In genomic region chr19:34712606-34713261, GRCh38 we compare ENCODE assay signal across 8 cellular contexts. TPM values are rescaled to one million over a fixed set of nuclear protein-coding genes. Genes with fewer than 3 reads are reported as not detected.
A peak's percentile ranks its signal among the peaks of the same experiment; 100 is the strongest.
DNase-seq lines count a peak whose midpoint lies in the region; ATAC-seq, FAIRE-seq and TF ChIP-seq lines count a peak whose summit lies in the region.

No MANE protein-coding gene starts in this region.

- no peaks in the 10 kb centered on the region for H3K27me3 ChIP-seq in OCI-LY1 (ENCODE audit: insufficient read depth, low read length)
- H3K27me3 ChIP-seq in ovary: no peaks in the 10 kb centered on the region

- H3K36me3 ChIP-seq in OCI-LY1 (ENCODE audit: insufficient read depth, low read length): no peaks in the 10 kb centered on the region
- H3K36me3 ChIP-seq in ovary: no peaks in the 10 kb centered on the region

- peak; percentile 36 for FAIRE-seq in frontal cortex (lab: Jason Lieb, UNC)

- H3K27me3 Mint-ChIP-seq in activated T-helper 1 cell treated with anti-CD3 and anti-CD28 coated beads, Interleukin-12 subunit alpha, Interleukin-12 subunit beta, Interleukin-2, Interleukin-4 antibody, amounts not matched to agents 30 ng/mL and 10 ng/mL and 1 ng/mL, durations not matched to agents 14 hours and 24 hours and 36 hours (ENCODE audit: insufficient read depth): peaks cover 4% of the 10 kb centered on the region

- intact Hi-C loops in activated T-helper 1 cell treated with anti-CD3 and anti-CD28 coated beads, Interleukin-12 subunit alpha, Interleukin-12 subunit beta, Interleukin-2, Interleukin-4 antibody, amounts not matched to agents 30 ng/mL and 10 ng/mL and 1 ng/mL, durations not matched to agents 14 hours and 24 hours and 36 hours (cut with micrococcal nuclease): loop anchor here (1.0 to 5.0 kb wide), 5 partner anchors 35 to 935 kb away; partner anchors contain the start of genes SCGB2B2 and ZNF302
- intact Hi-C loops in ovary (cut with DNase I): loop anchor here in 2 of 4 donors (5.0 to 10.0 kb wide), 2 partner anchors 75 to 928 kb away; no protein-coding TSS in a partner anchor

- H3K9me3 ChIP-seq in OCI-LY1 (ENCODE audit: low read length): peaks cover 17% of the 10 kb centered on the region
- H3K9me3 ChIP-seq in ovary: peaks cover 0 to 4% of the 10 kb centered on the region in 2 donors

- H3K4me1 Mint-ChIP-seq in activated T-helper 1 cell treated with anti-CD3 and anti-CD28 coated beads, Interleukin-12 subunit alpha, Interleukin-12 subunit beta, Interleukin-2, Interleukin-4 antibody, amounts not matched to agents 30 ng/mL and 10 ng/mL and 1 ng/mL, durations not matched to agents 14 hours and 24 hours and 36 hours (ENCODE audit: low read depth): peaks cover 5% of the 10 kb centered on the region

- no peak for TF ChIP-seq EP300 in ovary (IDR thresholded peaks at IDR 0.05)

- WGBS in ovary, 3 donors: 21 to 24% (median 22%) methylated on average over 9 of the region's 9 CpGs

- H3K4me3 ChIP-seq in OCI-LY1 (ENCODE audit: low read depth, low read length, poor library complexity, severe bottlenecking): no peak overlapping the region
- H3K4me3 ChIP-seq in ovary: no peak overlapping the region

- H3K4me1 ChIP-seq in OCI-LY1 (ENCODE audit: insufficient read depth, low read length, severe bottlenecking) (no peaks in the 10 kb centered on the region), ovary (ENCODE audit: insufficient read depth) (no peaks in the 10 kb centered on the region)

- H3F3A ChIP-seq in OCI-LY1 (ENCODE audit: insufficient read depth, low read length): no peaks in the 10 kb centered on the region

- H3K9me2 ChIP-seq in OCI-LY1 (ENCODE audit: low read depth, low read length): no peaks in the 10 kb centered on the region

- H2AFZ ChIP-seq in OCI-LY1 (ENCODE audit: low read length): no peak overlapping the region

- no peak overlapping the region for H3K4me2 ChIP-seq in OCI-LY1 (ENCODE audit: low read length)

- H3K79me2 ChIP-seq in OCI-LY1 (ENCODE audit: insufficient read depth, low read length): no peaks in the 10 kb centered on the region

- H3K9ac ChIP-seq in OCI-LY1 (ENCODE audit: low read length): no peak overlapping the region

- no peak for ATAC-seq in HG03095 (IDR thresholded peaks at IDR 0.05; ENCODE audit: unreplicated experiment)
- ATAC-seq in HG03342 (IDR thresholded peaks at IDR 0.05; ENCODE audit: unreplicated experiment): no peak

- no peak overlapping the region for H3K4me3 Mint-ChIP-seq in activated T-helper 1 cell treated with anti-CD3 and anti-CD28 coated beads, Interleukin-12 subunit alpha, Interleukin-12 subunit beta, Interleukin-2, Interleukin-4 antibody, amounts not matched to agents 30 ng/mL and 10 ng/mL and 1 ng/mL, durations not matched to agents 14 hours and 24 hours and 36 hours

- H4K20me1 ChIP-seq in OCI-LY1 (ENCODE audit: insufficient read depth, low read length): no peaks in the 10 kb centered on the region

- DNase-seq in DMS53 treated with DMSO at 0.1 percent for 48 hours (lab: John Stamatoyannopoulos, UW; ENCODE audit: unreplicated experiment) (peak; percentile 89), Kasumi-1 (lab: John Stamatoyannopoulos, UW) (peak; percentile 80 to 88), frontal cortex (ENCODE audit: low spot score in 2 of 2) (peak; percentile 34 to 43), ovary (peak in 2 of 5 donors; percentile 23 to 42)
- peak; percentile 43 for DNase-seq in activated T-helper 1 cell treated with anti-CD3 and anti-CD28 coated beads, Interleukin-12 subunit alpha, Interleukin-12 subunit beta, Interleukin-2, Interleukin-4 antibody, amounts not matched to agents 30 ng/mL and 10 ng/mL and 1 ng/mL, durations not matched to agents 14 hours and 24 hours and 36 hours (ENCODE audit: low spot score)

- no peak overlapping the region for H3K27ac ChIP-seq in OCI-LY1 (ENCODE audit: low read depth, low read length, poor library complexity, severe bottlenecking)
- H3K27ac ChIP-seq in ovary: no peak overlapping the region

- H3K27ac Mint-ChIP-seq in activated T-helper 1 cell treated with anti-CD3 and anti-CD28 coated beads, Interleukin-12 subunit alpha, Interleukin-12 subunit beta, Interleukin-2, Interleukin-4 antibody, amounts not matched to agents 30 ng/mL and 10 ng/mL and 1 ng/mL, durations not matched to agents 14 hours and 24 hours and 36 hours: no peak overlapping the region

- peaks cover 3% of the 10 kb centered on the region for H3K36me3 Mint-ChIP-seq in activated T-helper 1 cell treated with anti-CD3 and anti-CD28 coated beads, Interleukin-12 subunit alpha, Interleukin-12 subunit beta, Interleukin-2, Interleukin-4 antibody, amounts not matched to agents 30 ng/mL and 10 ng/mL and 1 ng/mL, durations not matched to agents 14 hours and 24 hours and 36 hours (ENCODE audit: low read depth)

- TF ChIP-seq POLR2A in ovary (IDR thresholded peaks at IDR 0.05): no peak

- TF ChIP-seq CTCF in OCI-LY1 (IDR thresholded peaks at IDR 0.05; ENCODE audit: low read length) (peak; percentile 73), ovary (IDR thresholded peaks at IDR 0.05) (peak; percentile 41 to 69 (median 57))

- H3K9me3 Mint-ChIP-seq in activated T-helper 1 cell treated with anti-CD3 and anti-CD28 coated beads, Interleukin-12 subunit alpha, Interleukin-12 subunit beta, Interleukin-2, Interleukin-4 antibody, amounts not matched to agents 30 ng/mL and 10 ng/mL and 1 ng/mL, durations not matched to agents 14 hours and 24 hours and 36 hours: peaks cover 28% of the 10 kb centered on the region

RNA-seq across cellular contexts. Expression of gene ZNF181, which starts 21.3 kb away (rescaled TPM):
- total RNA-seq in activated T-helper 1 cell treated with anti-CD3 and anti-CD28 coated beads, Interleukin-12 subunit alpha, Interleukin-12 subunit beta, Interleukin-2, Interleukin-4 antibody, amounts not matched to agents 30 ng/mL and 10 ng/mL and 1 ng/mL, durations not matched to agents 14 hours and 24 hours and 36 hours: 3.1 and 4.3 TPM in 2 replicates
- total RNA-seq in frontal cortex: 41.2 TPM
- 10 to 100 TPM; 20.1 to 39.2 (median 24.2) TPM for total RNA-seq in ovary
- 10 to 100 TPM; 15.0 to 23.3 TPM for polyA plus RNA-seq in ovary

RNA-seq across cellular contexts. Expression of gene ZNF302, which starts 35.3 kb away (rescaled TPM):
- total RNA-seq in activated T-helper 1 cell treated with anti-CD3 and anti-CD28 coated beads, Interleukin-12 subunit alpha, Interleukin-12 subunit beta, Interleukin-2, Interleukin-4 antibody, amounts not matched to agents 30 ng/mL and 10 ng/mL and 1 ng/mL, durations not matched to agents 14 hours and 24 hours and 36 hours: 14.8 and 16.5 TPM in 2 replicates
- 59.5 TPM for total RNA-seq in frontal cortex
- 10 to 100 TPM; 26.1 to 40.6 (median 37.6) TPM for total RNA-seq in ovary
- polyA plus RNA-seq in ovary: 10 to 100 TPM; 23.3 to 31.0 TPM

RNA-seq across cellular contexts. Expression of gene SCGB2B2, which starts 35.8 kb away (rescaled TPM):
- total RNA-seq in activated T-helper 1 cell treated with anti-CD3 and anti-CD28 coated beads, Interleukin-12 subunit alpha, Interleukin-12 subunit beta, Interleukin-2, Interleukin-4 antibody, amounts not matched to agents 30 ng/mL and 10 ng/mL and 1 ng/mL, durations not matched to agents 14 hours and 24 hours and 36 hours: 0.20 TPM in 1 of 2 replicates, not detected in the other
- 0.41 TPM for total RNA-seq in frontal cortex
- 1 to 10 TPM in 1 of 7 donors, under 1 TPM in 6; 0.12 to 1.6 (median 0.50) TPM for total RNA-seq in ovary
- under 1 TPM; 0.11 to 0.12 TPM for polyA plus RNA-seq in ovary
